ENCODE assay signal across 11 cellular contexts in the genomic region with DNA sequence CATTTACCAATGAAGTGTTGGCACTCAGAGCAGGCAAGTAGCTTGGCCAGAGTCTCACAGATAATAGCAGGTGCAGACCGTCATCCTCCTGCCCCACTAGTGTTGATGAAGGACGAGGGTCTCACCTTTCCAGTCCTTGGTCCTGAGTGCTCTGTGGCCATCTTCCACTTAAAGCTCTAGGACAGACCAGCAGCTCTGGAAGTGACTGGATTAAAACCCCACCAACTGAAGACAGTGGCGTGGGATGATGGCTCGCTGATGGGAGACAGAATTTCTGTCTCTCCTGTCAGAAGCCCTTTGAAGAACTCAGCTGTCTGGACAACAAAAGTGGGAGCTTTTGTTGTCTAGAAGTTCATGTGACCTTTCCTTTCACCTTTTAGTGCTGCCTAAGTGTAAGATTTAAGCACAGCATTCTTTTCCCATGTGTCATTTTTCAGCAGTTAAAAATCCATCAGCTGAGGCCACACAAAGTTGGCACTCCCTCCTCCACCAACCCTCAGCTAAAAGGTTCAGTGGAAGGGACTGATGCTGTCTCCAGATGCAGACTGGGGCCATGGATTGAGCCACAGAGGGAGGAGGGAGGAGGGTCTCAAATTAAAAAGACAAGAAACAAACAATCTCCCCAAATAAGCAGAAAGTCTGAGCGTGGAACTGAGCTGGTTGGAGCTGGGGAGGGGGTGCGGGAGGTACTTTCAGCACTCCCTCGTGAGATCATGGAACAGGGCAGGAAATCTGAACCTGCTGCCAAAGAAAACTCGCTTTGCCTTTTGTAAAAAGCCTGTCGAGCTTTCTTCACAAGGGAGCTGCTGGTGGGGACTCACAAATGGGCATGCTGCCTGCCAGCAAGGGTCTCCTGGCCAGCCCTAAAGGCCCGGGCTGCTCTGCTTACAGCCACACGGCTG.
DNase-seq lines count a peak whose midpoint lies in the region; ATAC-seq and TF ChIP-seq lines count a peak whose summit lies in the region.
"Had no signal": no experiment of that assay in that cellular context is flagged by ENCODE, and none has a peak within 500 bp of the region (broad histone marks: within the 10 kb centered on the region; RNA-seq: fewer than 3 reads in every experiment).

No MANE protein-coding gene starts in this region.

- H3K36me3 Mint-ChIP-seq in osteocyte (ENCODE audit: unreplicated experiment) (no peaks in the 10 kb centered on the region), glutamatergic neuron (ENCODE audit: unreplicated experiment) (peaks cover 7% of the 10 kb centered on the region)
- H3K36me3 Mint-ChIP-seq: stimulated activated effector memory CD8-positive, alpha-beta T cell treated with anti-CD3 and anti-CD28 coated beads, Interleukin-12 subunit alpha, Interleukin-12 subunit beta, amount 100 ng/mL, for 72 hours had no signal

- no peaks in the 10 kb centered on the region for H3K36me3 ChIP-seq in RWPE2 (ENCODE audit: low read depth)

- H3K4me3 ChIP-seq in RWPE2 (ENCODE audit: severe bottlenecking), result no peak overlapping the region
- no peak overlapping the region for H3K4me3 ChIP-seq in fibroblast of the aortic adventitia (ENCODE audit: low read depth, low read length)
- H3K4me3 ChIP-seq: skin epidermis had no signal

- H3K4me1 Mint-ChIP-seq in osteocyte (ENCODE audit: unreplicated experiment) (peaks cover 17% of the 10 kb centered on the region), glutamatergic neuron (ENCODE audit: low read depth, unreplicated experiment) (peaks cover 22% of the 10 kb centered on the region)
- H3K4me1 Mint-ChIP-seq: stimulated activated effector memory CD8-positive, alpha-beta T cell treated with anti-CD3 and anti-CD28 coated beads, Interleukin-12 subunit alpha, Interleukin-12 subunit beta, amount 100 ng/mL, for 72 hours had no signal

- H3K4me1 ChIP-seq in RWPE2 (ENCODE audit: insufficient read depth, poor library complexity, severe bottlenecking), result no peaks in the 10 kb centered on the region

- peak; percentile 23 for DNase-seq in Caki2 (ENCODE audit: low read depth)
- DNase-seq in RWPE2 (ENCODE audit: low spot score), result no peak
- peak; percentile 40 for DNase-seq in fibroblast of the aortic adventitia (ENCODE audit: low read depth)
- DNase-seq in osteocyte (ENCODE audit: extremely low spot score, unreplicated experiment), result no peak
- DNase-seq in GM19238 (ENCODE audit: insufficient read length, low spot score), result no peak
- no peak for DNase-seq in activated effector memory CD4-positive, alpha-beta T cell treated with Interleukin-2 at 50 U/mL for 16 hours
- DNase-seq in glutamatergic neuron, result no peak
- DNase-seq: activated CD8-positive, alpha-beta T cell treated with anti-CD3 and anti-CD28 coated beads for 36 hours had no signal

- H3K27ac ChIP-seq in RWPE2 (ENCODE audit: poor library complexity, severe bottlenecking), result no peak overlapping the region
- H3K27ac ChIP-seq: skin epidermis had no signal

- H3K4me3 Mint-ChIP-seq in osteocyte (ENCODE audit: unreplicated experiment), result no peak overlapping the region
- H3K4me3 Mint-ChIP-seq in glutamatergic neuron (ENCODE audit: unreplicated experiment), result no peak overlapping the region
- H3K4me3 Mint-ChIP-seq: activated CD8-positive, alpha-beta T cell treated with anti-CD3 and anti-CD28 coated beads for 36 hours; stimulated activated effector memory CD8-positive, alpha-beta T cell treated with anti-CD3 and anti-CD28 coated beads, Interleukin-12 subunit alpha, Interleukin-12 subunit beta, amount 100 ng/mL, for 72 hours had no signal

- no peaks in the 10 kb centered on the region for H3K9me3 ChIP-seq in RWPE2 (ENCODE audit: severe bottlenecking)

- no peaks in the 10 kb centered on the region for H3K9me3 Mint-ChIP-seq in osteocyte (ENCODE audit: unreplicated experiment)
- peaks cover 8% of the 10 kb centered on the region for H3K9me3 Mint-ChIP-seq in glutamatergic neuron (ENCODE audit: unreplicated experiment)
- H3K9me3 Mint-ChIP-seq: activated CD8-positive, alpha-beta T cell treated with anti-CD3 and anti-CD28 coated beads for 36 hours; stimulated activated effector memory CD8-positive, alpha-beta T cell treated with anti-CD3 and anti-CD28 coated beads, Interleukin-12 subunit alpha, Interleukin-12 subunit beta, amount 100 ng/mL, for 72 hours had no signal

- H3K27me3 Mint-ChIP-seq in osteocyte (ENCODE audit: unreplicated experiment), result peaks cover 15% of the 10 kb centered on the region
- H3K27me3 Mint-ChIP-seq in glutamatergic neuron (ENCODE audit: unreplicated experiment), result peaks cover 18% of the 10 kb centered on the region

- H3K27me3 ChIP-seq in RWPE2 (ENCODE audit: insufficient read depth, poor library complexity, severe bottlenecking), result no peaks in the 10 kb centered on the region

- peak; percentile 46; the same call in 2 of the 3 replicates for ATAC-seq in RWPE2 (ENCODE audit: low read depth)
- no peak for ATAC-seq in HG03097 (IDR thresholded peaks at IDR 0.05; ENCODE audit: low FRiP score, unreplicated experiment)
- ATAC-seq: activated CD8-positive, alpha-beta T cell treated with anti-CD3 and anti-CD28 coated beads for 36 hours; stimulated activated effector memory CD8-positive, alpha-beta T cell treated with anti-CD3 and anti-CD28 coated beads, Interleukin-12 subunit alpha, Interleukin-12 subunit beta, amount 100 ng/mL, for 72 hours had no signal

- in situ Hi-C loops in Caki2 (cut with HindIII; ENCODE audit: low pct_unique_long_range_greater_than_20kb, low sequenced_read_pairs), result no loop called here

- H3K27ac Mint-ChIP-seq in osteocyte (ENCODE audit: unreplicated experiment), result peak overlapping the region; percentile 32
- no peak overlapping the region for H3K27ac Mint-ChIP-seq in glutamatergic neuron (ENCODE audit: unreplicated experiment)
- H3K27ac Mint-ChIP-seq: activated CD8-positive, alpha-beta T cell treated with anti-CD3 and anti-CD28 coated beads for 36 hours; stimulated activated effector memory CD8-positive, alpha-beta T cell treated with anti-CD3 and anti-CD28 coated beads, Interleukin-12 subunit alpha, Interleukin-12 subunit beta, amount 100 ng/mL, for 72 hours had no signal

- TF ChIP-seq CTCF in RWPE2 (IDR thresholded peaks at IDR 0.05; ENCODE audit: poor library complexity, severe bottlenecking) (no peak), fibroblast of the aortic adventitia (IDR thresholded peaks at IDR 0.05; ENCODE audit: insufficient read depth, low read length) (no peak), osteocyte (IDR thresholded peaks at IDR 0.05) (no peak), glutamatergic neuron (IDR thresholded peaks at IDR 0.05; ENCODE audit: partially characterized antibody, unreplicated experiment) (no peak)

Comparison
In these comparisons a context has a peak if more than half of its experiments do, and no peak if none do; other contexts are left out.
1. DNase-seq: peak in Caki2 (single experiment) and fibroblast of the aortic adventitia (single experiment); none in RWPE2 (single experiment), osteocyte (single experiment), GM19238 (single experiment), activated effector memory CD4-positive, alpha-beta T cell treated with Interleukin-2 at 50 U/mL for 16 hours (single experiment) and glutamatergic neuron (single experiment).